Comparison of ENCODE assay signal across 15 cellular contexts in genomic region chr7:47794016-47794415, GRCh38.
DNase-seq lines count a peak whose midpoint lies in the region; ATAC-seq and TF ChIP-seq lines count a peak whose summit lies in the region.
"Had no signal": no experiment of that assay in that cellular context is flagged by ENCODE, and none has a peak within 500 bp of the region (broad histone marks: within the 10 kb centered on the region; RNA-seq: fewer than 3 reads in every experiment).

No MANE protein-coding gene starts in this region.

- H2BK15ac ChIP-seq in IMR-90 (ENCODE audit: low read depth, low read length) (peak overlapping the region; percentile 79; the same call in 2 of the 3 replicates), neuronal stem cell (ENCODE audit: low read length) (no peak overlapping the region)

- H3K36me3 ChIP-seq in IMR-90 (ENCODE audit: control insufficient read depth, insufficient read depth, low read length) (no peaks in the 10 kb centered on the region), PC-9 (ENCODE audit: low read depth) (no peaks in the 10 kb centered on the region), neuronal stem cell (replicated peaks in 1 of 2; ENCODE audit: control insufficient read depth in 2 of 2, insufficient read depth in 2 of 2, low read length in 2 of 2) (no peaks in the 10 kb centered on the region), subcutaneous abdominal adipose tissue (ENCODE audit: control insufficient read depth in 5 of 5, insufficient read depth in 5 of 5, low read length in 5 of 5) (no peaks in the 10 kb centered on the region)
- H3K36me3 ChIP-seq: BE2C, HAP-1 had no signal

- H3F3A ChIP-seq in PC-9 (ENCODE audit: insufficient read depth, low read depth), result peaks cover 4% of the 10 kb centered on the region

- H3K4me1 ChIP-seq in IMR-90 (ENCODE audit: control insufficient read depth, insufficient read depth, low read length) (peaks cover 8% of the 10 kb centered on the region), PC-9 (replicated peaks; ENCODE audit: insufficient read depth) (peaks cover 22% of the 10 kb centered on the region), neuronal stem cell (ENCODE audit: control insufficient read depth in 2 of 2, insufficient read depth in 1 of 2, low read depth in 1 of 2, low read length in 2 of 2) (no peaks in the 10 kb centered on the region), subcutaneous abdominal adipose tissue (ENCODE audit: control insufficient read depth in 5 of 5, insufficient read depth in 5 of 5, low read length in 5 of 5) (peaks cover 0 to 27% (median 18%) of the 10 kb centered on the region in 5 donors)

- WGBS in IMR-90 (ENCODE audit: extremely low coverage in 2 of 2, insufficient read length in 1 of 2), 2 experiments, result 50% methylated on average over 2 of the region's 4 CpGs; no CpG with 5 or more reads in 1 of the 2 experiments
- no CpG with 5 or more reads among the region's 4 CpGs for WGBS in neuronal stem cell (ENCODE audit: extremely low coverage in 2 of 2, insufficient read length in 2 of 2, insufficient replicate concordance in 1 of 2), 2 donors

- TF ChIP-seq CTCF in IMR-90 (conservative IDR thresholded peaks at IDR 0.05; ENCODE audit: low read depth, low read length), result no peak
- no peak for TF ChIP-seq CTCF in PC-9 (conservative IDR thresholded peaks at IDR 0.05)

- in situ Hi-C loops in IMR-90 (cut with MboI; ENCODE audit: low sequenced_read_pairs), result no loop called here

- H2AK5ac ChIP-seq in IMR-90 (ENCODE audit: low read depth, low read length) (peak overlapping the region; percentile 80), neuronal stem cell (ENCODE audit: low read depth, low read length) (no peak overlapping the region)

- no peak for ATAC-seq in IMR-90 (ENCODE audit: low read depth)

- CTCF ChIA-PET in IMR-90 (lab: Yijun Ruan, JAX), result no interaction called here
- CTCF ChIA-PET in PC-9 (lab: Charles Lee), result no interaction called here

- peak overlapping the region; percentile 3 to 54; a peak in 3 of 4 replicates for H4K8ac ChIP-seq in IMR-90 (ENCODE audit: low read depth in 2 of 2, low read length in 2 of 2)
- H4K8ac ChIP-seq in neuronal stem cell (ENCODE audit: low read depth, low read length), result no peak overlapping the region

- no peak overlapping the region for H3K56ac ChIP-seq in IMR-90 (ENCODE audit: extremely low read depth, insufficient read depth, low read length)

- H2AFZ ChIP-seq in IMR-90 (replicated peaks; ENCODE audit: low read length, poor library complexity) (no peak overlapping the region), PC-9 (no peak overlapping the region), neuronal stem cell (ENCODE audit: low read length) (no peak overlapping the region)
- H2AFZ ChIP-seq: GM23248 had no signal

- H2BK120ac ChIP-seq in IMR-90 (ENCODE audit: low read depth, low read length) (peak overlapping the region; percentile 84), neuronal stem cell (ENCODE audit: low read depth, low read length) (no peak overlapping the region)

- H3K79me1 ChIP-seq in IMR-90 (ENCODE audit: low read depth in 1 of 2, low read length in 2 of 2), result peaks cover 2 to 10% of the 10 kb centered on the region in 2 experiments; a peak in 3 of 4 replicates
- no peaks in the 10 kb centered on the region for H3K79me1 ChIP-seq in neuronal stem cell (ENCODE audit: low read depth, low read length)

- H3K27me3 ChIP-seq in IMR-90 (ENCODE audit: control insufficient read depth, insufficient read depth, low read length) (no peaks in the 10 kb centered on the region), PC-9 (ENCODE audit: insufficient read depth, low read depth) (no peaks in the 10 kb centered on the region), neuronal stem cell (ENCODE audit: control insufficient read depth in 3 of 3, insufficient read depth in 3 of 3, low read depth in 1 of 3, low read length in 3 of 3) (no peaks in the 10 kb centered on the region), subcutaneous abdominal adipose tissue (ENCODE audit: control insufficient read depth in 5 of 5, insufficient read depth in 4 of 5, low read length in 5 of 5) (no peaks in the 10 kb centered on the region)
- H3K27me3 ChIP-seq: BE2C had no signal

- POLR2A ChIA-PET in IMR-90 (lab: Charles Lee; ENCODE audit: unreplicated experiment) (no interaction called here), PC-9 (lab: Charles Lee; ENCODE audit: unreplicated experiment) (no interaction called here)

- H3K4me2 ChIP-seq in IMR-90 (ENCODE audit: low read depth, low read length), result no peak overlapping the region
- 0 out of 2 replicates have a peak overlapping the region, but pooled peaks have one; percentile 5 for H3K4me2 ChIP-seq in PC-9
- H3K4me2 ChIP-seq in neuronal stem cell (ENCODE audit: insufficient read depth, low read length, poor library complexity, severe bottlenecking), result no peak overlapping the region

- DNase-seq in IMR-90, result no peak
- DNase-seq in PC-9, result no peak
- DNase-seq in neuronal stem cell (ENCODE audit: low spot score), result no peak
- no peak for DNase-seq in stimulated activated CD4-positive, alpha-beta T cell treated with anti-CD3 and anti-CD28 coated beads, Interleukin-15, amount 100 ng/mL, for 24 hours
- DNase-seq in NCI-H2171 treated with DMSO at 0.1 percent for 48 hours (lab: John Stamatoyannopoulos, UW), result no peak
- DNase-seq in ureter (ENCODE audit: low spot score), result no peak
- DNase-seq: ACHN; BE2C; C1 segment of cervical spinal cord; Caco-2; CD4-positive, CD25-positive, alpha-beta regulatory T cell; GDM1; GM23248 had no signal

- H3K27ac ChIP-seq in IMR-90 (ENCODE audit: insufficient read depth, low read length) (peak overlapping the region; percentile 51; the same call in 1 of the 2 replicates), PC-9 (no peak overlapping the region), neuronal stem cell (replicated peaks; ENCODE audit: low read length) (no peak overlapping the region), subcutaneous abdominal adipose tissue (ENCODE audit: low read depth, low read length) (peak overlapping the region; percentile 30)

- no peak for TF ChIP-seq POLR2A in IMR-90 (IDR thresholded peaks at IDR 0.05; ENCODE audit: low read depth, low read length)

- H3K9me3 ChIP-seq in IMR-90 (ENCODE audit: control insufficient read depth, insufficient read depth, low read length) (no peaks in the 10 kb centered on the region), PC-9 (ENCODE audit: insufficient read depth, low read depth) (0 out of 2 replicates have a peak, but pooled peaks cover 10% of the 10 kb centered on the region), neuronal stem cell (replicated peaks in 1 of 2; ENCODE audit: control insufficient read depth in 2 of 2, insufficient read depth in 1 of 2, low read depth in 1 of 2, low read length in 2 of 2) (no peaks in the 10 kb centered on the region), subcutaneous abdominal adipose tissue (ENCODE audit: control insufficient read depth in 5 of 5, low read length in 5 of 5) (no peaks in the 10 kb centered on the region)
- H3K9me3 ChIP-seq: BE2C, Caco-2 had no signal

- no peak overlapping the region for H2BK12ac ChIP-seq in neuronal stem cell (ENCODE audit: low read length)

- H3K14ac ChIP-seq in IMR-90 (replicated peaks; ENCODE audit: low read depth, low read length), result no peak overlapping the region; the same call in 1 of the 2 replicates
- no peak overlapping the region for H3K14ac ChIP-seq in neuronal stem cell (ENCODE audit: low read length)

- H4K91ac ChIP-seq in IMR-90 (ENCODE audit: insufficient read depth, low read depth, low read length), result peak overlapping the region; percentile 82
- H4K91ac ChIP-seq in neuronal stem cell (ENCODE audit: low read depth, low read length, poor library complexity), result no peak overlapping the region

- H3K9me1 ChIP-seq in IMR-90 (ENCODE audit: insufficient read depth, low read length), result peaks cover 12% of the 10 kb centered on the region

- peak overlapping the region; percentile 85 for H2BK5ac ChIP-seq in IMR-90 (ENCODE audit: low read depth, low read length, poor library complexity, severe bottlenecking)
- no peak overlapping the region for H2BK5ac ChIP-seq in neuronal stem cell (ENCODE audit: low read length)

- H3K9me2 ChIP-seq in PC-9 (ENCODE audit: insufficient read depth), result no peaks in the 10 kb centered on the region; the same call in 1 of the 2 replicates

- H3K4ac ChIP-seq in IMR-90 (ENCODE audit: low read depth, low read length), result peak overlapping the region; percentile 82
- no peak overlapping the region for H3K4ac ChIP-seq in neuronal stem cell (ENCODE audit: low read length)

- intact Hi-C loops in IMR-90 (cut with micrococcal nuclease) (no loop called here), PC-9 (cut with micrococcal nuclease; ENCODE audit: unreplicated experiment) (no loop called here)

- no TSS peak for BruUV-seq in IMR-90 (replicated peaks; lab: Mats Ljungman, UMichigan)
- no TSS peak for BruUV-seq in PC-9 (replicated peaks; lab: Mats Ljungman, UMichigan)

- peak overlapping the region; percentile 84; the same call in 1 of the 2 replicates for H4K5ac ChIP-seq in IMR-90 (ENCODE audit: low read depth, low read length)

- peak overlapping the region; percentile 83; the same call in 1 of the 2 replicates for H2BK20ac ChIP-seq in IMR-90 (ENCODE audit: low read depth, low read length)

- no peak overlapping the region for H3K9ac ChIP-seq in IMR-90 (ENCODE audit: low read depth, low read length)
- H3K9ac ChIP-seq in neuronal stem cell (ENCODE audit: low read depth, low read length, poor library complexity), result no peak overlapping the region
- no peak overlapping the region for H3K9ac ChIP-seq in subcutaneous abdominal adipose tissue (ENCODE audit: low read length in 5 of 5)
- H3K9ac ChIP-seq: GM23248 had no signal

- TF ChIP-seq RAD21 in IMR-90 (IDR thresholded peaks at IDR 0.05; ENCODE audit: low read length), result no peak

- H3K79me2 ChIP-seq in PC-9 (ENCODE audit: low read depth), result 0 out of 2 replicates have a peak, but pooled peaks cover 3% of the 10 kb centered on the region

- no peak overlapping the region for H3K4me3 ChIP-seq in IMR-90 (ENCODE audit: insufficient read depth, low read depth, low read length)
- H3K4me3 ChIP-seq in PC-9, result no peak overlapping the region
- no peak overlapping the region for H3K4me3 ChIP-seq in neuronal stem cell (ENCODE audit: low read length in 2 of 2)
- no peak overlapping the region for H3K4me3 ChIP-seq in subcutaneous abdominal adipose tissue (ENCODE audit: low read depth in 1 of 5, low read length in 5 of 5)
- H3K4me3 ChIP-seq: GM23248, HAP-1 had no signal

- H4K20me1 ChIP-seq in IMR-90 (ENCODE audit: insufficient read depth, low read length) (no peaks in the 10 kb centered on the region), PC-9 (ENCODE audit: insufficient read depth) (no peaks in the 10 kb centered on the region)

- H3K18ac ChIP-seq in IMR-90 (ENCODE audit: low read depth, low read length) (peak overlapping the region; percentile 73; the same call in 1 of the 2 replicates), neuronal stem cell (ENCODE audit: low read length) (no peak overlapping the region)

- dilution Hi-C loops in IMR-90 (cut with HindIII; ENCODE audit: low sequenced_read_pairs, unreplicated experiment), result no loop called here

- H3K23ac ChIP-seq in IMR-90 (ENCODE audit: low read depth, low read length) (peak overlapping the region; percentile 64; the same call in 1 of the 2 replicates), neuronal stem cell (ENCODE audit: low read depth, low read length, poor library complexity) (peak overlapping the region; percentile 65)

- no peak overlapping the region for H2AK9ac ChIP-seq in IMR-90 (replicated peaks; ENCODE audit: low read depth, low read length, poor library complexity)

TF ChIP-seq in IMR-90, 13 proteins besides CTCF, POLR2A, EP300 and RAD21 (continues in another document):
- no peak for TF ChIP-seq MAZ (IDR thresholded peaks at IDR 0.05; ENCODE audit: borderline replicate concordance, low read depth, low read length)

Comparison
In these comparisons a context has a peak if more than half of its experiments do, and no peak if none do; other contexts are left out.
1. H3K27ac ChIP-seq: peak in IMR-90 (single experiment) and subcutaneous abdominal adipose tissue (single experiment); none in PC-9 (single experiment) and neuronal stem cell (single experiment).